Comparison of ENCODE assay signal across 1 cellular context in genomic region chr1:205631727-205632373, GRCh38.
TF ChIP-seq lines count a peak whose summit lies in the region.

TSS of gene ELK4 (minus strand) at chr1:205632011. CDS start at chr1:205623882, 8,129 bp downstream.

TF ChIP-seq in K562, 482 proteins besides CTCF, POLR2A, EP300 and RAD21 (continued from another document and continues in another):
- no peak for TF ChIP-seq KLF16 (IDR thresholded peaks at IDR 0.05)
- peak; percentile 61 for TF ChIP-seq SMC3 (conservative IDR thresholded peaks at IDR 0.05; ENCODE audit: insufficient read depth, low read depth, low read length)
- TF ChIP-seq FOXA3 (CRISPR knock-in tag; conservative IDR thresholded peaks at IDR 0.05 in 1 of 2, IDR thresholded peaks at IDR 0.05 in 1 of 2) = 0 out of 4 replicates have a peak, but pooled peaks of 1 of the 2 experiments have one; percentile 49
- TF ChIP-seq E2F4 (CRISPR knock-in tag; IDR thresholded peaks at IDR 0.05; ENCODE audit: low read depth) = 0 out of 2 replicates have a peak, but pooled peaks have one; percentile 51
- TF ChIP-seq HNRNPH1 (optimal IDR thresholded peaks at IDR 0.05; ENCODE audit: low read depth, low read length) = no peak
- TF ChIP-seq GATAD2A (IDR thresholded peaks at IDR 0.05) = 0 out of 2 replicates have a peak, but pooled peaks have one; percentile 37
- TF ChIP-seq SAP30 (IDR thresholded peaks at IDR 0.05; ENCODE audit: borderline replicate concordance, insufficient read depth, low read depth, low read length, poor library complexity, severe bottlenecking) = no peak
- no peak for TF ChIP-seq DLX4 (CRISPR knock-in tag; IDR thresholded peaks at IDR 0.05)
- no peak for TF ChIP-seq NFXL1 (CRISPR knock-in tag; IDR thresholded peaks at IDR 0.05)
- peak; percentile 68; the same call in 1 of the 2 replicates for TF ChIP-seq MBD2 (IDR thresholded peaks at IDR 0.05; ENCODE audit: borderline replicate concordance, low read depth)
- no peak; the same call in 1 of the 2 replicates for TF ChIP-seq NCOR1 (IDR thresholded peaks at IDR 0.05)
- peak in 2 of 3 experiments; percentile 16 to 84; a peak in 2 of 6 replicates for TF ChIP-seq ZBTB11 (CRISPR knock-in tag; IDR thresholded peaks at IDR 0.05)
- TF ChIP-seq HES1 (IDR thresholded peaks at IDR 0.05; ENCODE audit: low read depth) = no peak
- TF ChIP-seq ZFP30 (CRISPR knock-in tag; IDR thresholded peaks at IDR 0.05; ENCODE audit: borderline replicate concordance) = no peak
- TF ChIP-seq ZNF75A (CRISPR knock-in tag; IDR thresholded peaks at IDR 0.05) = no peak
- TF ChIP-seq PYGO2 (tag; IDR thresholded peaks at IDR 0.05) = no peak
- peak; percentile 30 to 52; a peak in 1 of 4 replicates for TF ChIP-seq ZMIZ1 (IDR thresholded peaks at IDR 0.05; ENCODE audit: low read depth in 2 of 2, low read length in 2 of 2)
- no peak for TF ChIP-seq ZNF217 (CRISPR knock-in tag; IDR thresholded peaks at IDR 0.05)
- no peak for TF ChIP-seq DMBX1 (CRISPR knock-in tag; IDR thresholded peaks at IDR 0.05; ENCODE audit: borderline replicate concordance)
- TF ChIP-seq HOXB6 (CRISPR knock-in tag; IDR thresholded peaks at IDR 0.05; ENCODE audit: borderline replicate concordance) = no peak
- no peak for TF ChIP-seq MECOM (CRISPR knock-in tag; IDR thresholded peaks at IDR 0.05)
- no peak for TF ChIP-seq PBX2 (CRISPR knock-in tag; IDR thresholded peaks at IDR 0.05; ENCODE audit: low read depth)
- TF ChIP-seq PBX2 (tag; conservative IDR thresholded peaks at IDR 0.05; ENCODE audit: low read depth) = no peak
- TF ChIP-seq MAX (CRISPR knock-in tag; IDR thresholded peaks at IDR 0.05) = peak; percentile 51; the same call in 1 of the 2 replicates
- TF ChIP-seq ZNF583 (CRISPR knock-in tag; IDR thresholded peaks at IDR 0.05) = no peak
- TF ChIP-seq ETV5 (CRISPR knock-in tag; IDR thresholded peaks at IDR 0.05; ENCODE audit: low read depth) = peak; percentile 44; the same call in 1 of the 2 replicates
- TF ChIP-seq IFI16 (CRISPR knock-in tag; IDR thresholded peaks at IDR 0.05) = no peak
- TF ChIP-seq ETV1 (tag; conservative IDR thresholded peaks at IDR 0.05; ENCODE audit: low read depth) = peak; percentile 78
- TF ChIP-seq DACH1 (IDR thresholded peaks at IDR 0.05; ENCODE audit: partially characterized antibody) = no peak
- no peak for TF ChIP-seq CBFA2T3 (IDR thresholded peaks at IDR 0.05)
- TF ChIP-seq OTX1 (CRISPR knock-in tag; IDR thresholded peaks at IDR 0.05) = 0 out of 2 replicates have a peak, but pooled peaks have one; percentile 21
- TF ChIP-seq NKRF (IDR thresholded peaks at IDR 0.05; ENCODE audit: borderline replicate concordance) = no peak
- TF ChIP-seq FOXP1 (CRISPR knock-in tag; IDR thresholded peaks at IDR 0.05) = no peak; the same call in 1 of the 2 replicates
- no peak for TF ChIP-seq ZNF133 (CRISPR knock-in tag; IDR thresholded peaks at IDR 0.05)
- TF ChIP-seq LARP7 (IDR thresholded peaks at IDR 0.05) = no peak
- peak in 1 of 2 experiments; percentile 75; a peak in 2 of 4 replicates for TF ChIP-seq TBL1XR1 (IDR thresholded peaks at IDR 0.05; ENCODE audit: low read length in 2 of 2)
- TF ChIP-seq TAF9B (IDR thresholded peaks at IDR 0.05; ENCODE audit: partially characterized antibody) = peak; percentile 77
- TF ChIP-seq HNRNPUL1 (IDR thresholded peaks at IDR 0.05; ENCODE audit: low read length) = no peak
- TF ChIP-seq ILF3 (IDR thresholded peaks at IDR 0.05; ENCODE audit: borderline replicate concordance) = no peak; the same call in 1 of the 2 replicates
- TF ChIP-seq CBX5 (IDR thresholded peaks at IDR 0.05; ENCODE audit: borderline replicate concordance, low read depth) = peak; percentile 35; the same call in 1 of the 2 replicates
- no peak for TF ChIP-seq ADNP (tag; IDR thresholded peaks at IDR 0.05)
- TF ChIP-seq ZNF76 (CRISPR knock-in tag; IDR thresholded peaks at IDR 0.05; ENCODE audit: borderline replicate concordance) = no peak
- no peak for TF ChIP-seq SRSF7 (optimal IDR thresholded peaks at IDR 0.05; ENCODE audit: low read depth, low read length)
- TF ChIP-seq ZFPM2 (CRISPR knock-in tag; IDR thresholded peaks at IDR 0.05) = no peak
- no peak for TF ChIP-seq ZNF77 (CRISPR knock-in tag; IDR thresholded peaks at IDR 0.05)
- TF ChIP-seq ZNF780A (CRISPR knock-in tag; IDR thresholded peaks at IDR 0.05) = no peak
- TF ChIP-seq BRCA1 (IDR thresholded peaks at IDR 0.05) = no peak
- no peak for TF ChIP-seq BRCA1 (CRISPR knock-in tag; IDR thresholded peaks at IDR 0.05)
- peak; percentile 95 for TF ChIP-seq POLR2H (tag; IDR thresholded peaks at IDR 0.05; ENCODE audit: low read depth)
- peak; percentile 97 for TF ChIP-seq TBP (optimal IDR thresholded peaks at IDR 0.05; ENCODE audit: low read depth, low read length)
- no peak for TF ChIP-seq SMARCE1 (IDR thresholded peaks at IDR 0.05)
- TF ChIP-seq PPARD (CRISPR knock-in tag; IDR thresholded peaks at IDR 0.05) = no peak
- peak; percentile 16; the same call in 1 of the 2 replicates for TF ChIP-seq ZNF263 (CRISPR knock-in tag; IDR thresholded peaks at IDR 0.05; ENCODE audit: borderline replicate concordance)
- TF ChIP-seq ZNF23 (CRISPR knock-in tag; IDR thresholded peaks at IDR 0.05) = no peak
